1 cellular context compared by ENCODE assay signal in genomic region chr3:128650096-128651050, GRCh38.
A peak's percentile ranks its signal among the peaks of the same experiment; 100 is the strongest.
TF ChIP-seq lines count a peak whose summit lies in the region.

RPN1 (minus strand) TSS chr3:128650818; CDS start chr3:128650800, 18 bp downstream.

TF ChIP-seq in K562, 482 proteins besides CTCF, POLR2A, EP300 and RAD21 (continued from another document and continues in another):
- TF ChIP-seq ZNF318 (IDR thresholded peaks at IDR 0.05; ENCODE audit: borderline replicate concordance in 1 of 2, low read depth in 1 of 2) (no peak), ZBTB1 (CRISPR knock-in tag; IDR thresholded peaks at IDR 0.05; ENCODE audit: borderline replicate concordance, low read depth) (no peak), MBD1 (CRISPR knock-in tag; IDR thresholded peaks at IDR 0.05) (no peak), PHF8 (IDR thresholded peaks at IDR 0.05; ENCODE audit: borderline replicate concordance, low read length) (peak; percentile 94), MAX (CRISPR knock-in tag; IDR thresholded peaks at IDR 0.05) (peak; percentile 24; the same call in 1 of the 2 replicates), NFRKB (IDR thresholded peaks at IDR 0.05; ENCODE audit: low read depth) (no peak), LCOR (CRISPR knock-in tag; IDR thresholded peaks at IDR 0.05) (0 out of 2 replicates have a peak, but pooled peaks have one; percentile 37), NKRF (IDR thresholded peaks at IDR 0.05; ENCODE audit: borderline replicate concordance) (peak; percentile 54; the same call in 1 of the 2 replicates), NR2C2 (CRISPR knock-in tag; IDR thresholded peaks at IDR 0.05) (no peak), NR2C2 (tag; IDR thresholded peaks at IDR 0.05) (peak; percentile 36; the same call in 1 of the 2 replicates), BRF2 (IDR thresholded peaks at IDR 0.05; ENCODE audit: borderline replicate concordance, insufficient read depth, insufficient read length) (no peak), MIER1 (IDR thresholded peaks at IDR 0.05; ENCODE audit: low read depth) (no peak), KDM5B (IDR thresholded peaks at IDR 0.05; ENCODE audit: insufficient replicate concordance, low read depth, low read length) (peak; percentile 75), YY1 (IDR thresholded peaks at IDR 0.05; ENCODE audit: borderline replicate concordance in 1 of 3, control insufficient read depth in 1 of 3, extremely low read depth in 1 of 3, insufficient read depth in 3 of 3, insufficient read length in 1 of 3, insufficient replicate concordance in 2 of 3, low read depth in 1 of 3, low read length in 2 of 3) (peak; percentile 58 to 90 (median 84)), HDAC8 (tag; IDR thresholded peaks at IDR 0.05) (0 out of 2 replicates have a peak, but pooled peaks have one; percentile 34), TEAD1 (CRISPR knock-in tag; IDR thresholded peaks at IDR 0.05) (peak in 1 of 2 experiments; percentile 21; a peak in 1 of 4 replicates), ZNF740 (CRISPR knock-in tag; IDR thresholded peaks at IDR 0.05) (no peak), ZNF740 (tag; IDR thresholded peaks at IDR 0.05) (no peak), POLR2G (IDR thresholded peaks at IDR 0.05; ENCODE audit: low read depth, low read length) (peak; percentile 97), HMGN3 (IDR thresholded peaks at IDR 0.05; ENCODE audit: borderline replicate concordance, extremely low read depth, insufficient read length, low read depth, low read length) (peak; percentile 34), BRD4 (IDR thresholded peaks at IDR 0.05) (0 out of 2 replicates have a peak, but pooled peaks have one; percentile 46), RB1 (IDR thresholded peaks at IDR 0.05; ENCODE audit: low read depth) (peak; percentile 52; the same call in 1 of the 2 replicates), MYC (IDR thresholded peaks at IDR 0.05; ENCODE audit: low read depth, low read length) (peak; percentile 46), MYC (CRISPR knock-in tag; IDR thresholded peaks at IDR 0.05; ENCODE audit: borderline replicate concordance, low read depth) (peak; percentile 49; the same call in 1 of the 2 replicates), SIN3B (IDR thresholded peaks at IDR 0.05; ENCODE audit: low read depth) (peak; percentile 76), CHD1 (IDR thresholded peaks at IDR 0.05; ENCODE audit: low read length) (peak; percentile 71), KLF1 (tag; IDR thresholded peaks at IDR 0.05) (0 out of 2 replicates have a peak, but pooled peaks have one; percentile 22), PHB (CRISPR knock-in tag; IDR thresholded peaks at IDR 0.05) (peak; percentile 18; the same call in 1 of the 2 replicates), FOSL1 (tag; conservative IDR thresholded peaks at IDR 0.05) (no peak), HMG20A (CRISPR knock-in tag; conservative IDR thresholded peaks at IDR 0.05) (no peak), ZNF384 (IDR thresholded peaks at IDR 0.05; ENCODE audit: low read depth, low read length) (peak; percentile 83), SP1 (CRISPR knock-in tag; IDR thresholded peaks at IDR 0.05) (peak; percentile 56; the same call in 1 of the 2 replicates), E4F1 (CRISPR knock-in tag; IDR thresholded peaks at IDR 0.05; ENCODE audit: borderline replicate concordance) (no peak), NONO (IDR thresholded peaks at IDR 0.05; ENCODE audit: low read depth in 2 of 2, low read length in 1 of 2) (0 out of 4 replicates have a peak, but pooled peaks of 1 of the 2 experiments have one; percentile 27), POLR2H (tag; IDR thresholded peaks at IDR 0.05; ENCODE audit: low read depth) (peak; percentile 55; the same call in 1 of the 2 replicates), PHF21A (IDR thresholded peaks at IDR 0.05; ENCODE audit: borderline replicate concordance, low read depth) (no peak), ZC3H4 (CRISPR knock-in tag; IDR thresholded peaks at IDR 0.05; ENCODE audit: borderline replicate concordance) (peak; percentile 94), RBBP5 (IDR thresholded peaks at IDR 0.05; ENCODE audit: borderline replicate concordance, insufficient read depth, low read length, poor library complexity, severe bottlenecking) (peak; percentile 89), CREB3L1 (IDR thresholded peaks at IDR 0.05; ENCODE audit: borderline replicate concordance, low read depth) (peak; percentile 94), SIN3A (IDR thresholded peaks at IDR 0.05; ENCODE audit: borderline replicate concordance in 2 of 2, control insufficient read depth in 1 of 2, low read depth in 2 of 2, low read length in 2 of 2) (peak in 1 of 2 experiments; percentile 68; a peak in 1 of 4 replicates), FOXP1 (CRISPR knock-in tag; IDR thresholded peaks at IDR 0.05) (peak; percentile 23), RBM14 (IDR thresholded peaks at IDR 0.05; ENCODE audit: borderline replicate concordance, insufficient read depth, low read depth, low read length) (0 out of 2 replicates have a peak, but pooled peaks have one; percentile 64), CREM (IDR thresholded peaks at IDR 0.05; ENCODE audit: low read depth) (peak; percentile 95), FOS (IDR thresholded peaks at IDR 0.05; ENCODE audit: extremely low read depth, insufficient read length) (no peak)
